Comparison of ENCODE assay signal across 1 cellular context in the genomic region with DNA sequence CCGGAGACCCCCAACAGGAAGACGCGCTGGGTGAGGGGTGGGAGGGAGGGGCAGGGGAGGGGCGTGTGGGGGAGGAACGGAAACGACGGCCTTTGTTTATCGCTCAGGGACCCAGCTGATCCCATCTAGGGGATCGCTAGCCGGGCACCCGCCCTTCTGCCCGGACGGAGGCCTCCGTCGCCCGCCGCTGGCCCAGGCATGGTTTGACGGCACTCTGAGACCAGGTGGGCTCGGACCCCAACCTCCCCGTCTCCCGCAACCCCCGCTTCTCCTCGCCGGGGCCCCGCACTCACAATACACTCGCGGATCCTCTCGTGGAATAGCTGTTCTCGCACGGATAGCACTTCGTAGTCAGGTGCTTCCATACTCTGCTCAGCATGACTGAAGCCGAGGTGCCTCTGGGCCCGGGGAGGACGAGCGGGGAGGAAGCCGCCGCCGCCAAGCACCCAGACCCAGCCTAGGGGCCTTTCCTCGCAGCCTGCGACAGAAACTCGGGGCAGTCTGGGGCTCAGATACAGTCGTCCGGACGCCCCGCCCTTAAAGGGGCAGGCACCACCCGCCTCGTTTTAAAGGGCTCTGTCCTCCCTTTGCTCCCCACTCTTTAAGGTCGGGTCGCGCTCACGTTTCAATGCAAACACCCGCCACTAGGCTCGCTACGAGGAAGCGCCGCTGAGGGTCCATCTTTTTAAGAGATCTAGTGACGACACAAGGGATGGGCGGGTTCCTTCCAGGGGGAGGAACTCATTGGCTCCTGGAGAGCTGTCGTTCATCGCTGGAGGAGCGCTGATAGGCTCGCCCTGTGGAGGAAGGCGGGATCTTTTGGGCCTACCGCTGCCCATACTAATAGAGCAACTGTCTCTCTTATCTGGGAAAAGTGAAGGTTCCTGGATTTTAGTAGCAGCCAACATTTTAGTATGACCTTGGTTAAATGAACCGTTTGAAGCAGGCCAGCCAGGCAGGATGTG.
TF ChIP-seq lines count a peak whose summit lies in the region.

A gene with protein sequence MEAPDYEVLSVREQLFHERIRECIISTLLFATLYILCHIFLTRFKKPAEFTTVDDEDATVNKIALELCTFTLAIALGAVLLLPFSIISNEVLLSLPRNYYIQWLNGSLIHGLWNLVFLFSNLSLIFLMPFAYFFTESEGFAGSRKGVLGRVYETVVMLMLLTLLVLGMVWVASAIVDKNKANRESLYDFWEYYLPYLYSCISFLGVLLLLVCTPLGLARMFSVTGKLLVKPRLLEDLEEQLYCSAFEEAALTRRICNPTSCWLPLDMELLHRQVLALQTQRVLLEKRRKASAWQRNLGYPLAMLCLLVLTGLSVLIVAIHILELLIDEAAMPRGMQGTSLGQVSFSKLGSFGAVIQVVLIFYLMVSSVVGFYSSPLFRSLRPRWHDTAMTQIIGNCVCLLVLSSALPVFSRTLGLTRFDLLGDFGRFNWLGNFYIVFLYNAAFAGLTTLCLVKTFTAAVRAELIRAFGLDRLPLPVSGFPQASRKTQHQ (minus strand): TSS at position 657 of the 965 bp plus-strand sequence. CDS start 292 bp downstream, at position 365.

TF ChIP-seq in HepG2, 621 proteins besides CTCF, POLR2A, EP300 and RAD21 (continued from another document and continues in another):
- TF ChIP-seq, protein P1, sequence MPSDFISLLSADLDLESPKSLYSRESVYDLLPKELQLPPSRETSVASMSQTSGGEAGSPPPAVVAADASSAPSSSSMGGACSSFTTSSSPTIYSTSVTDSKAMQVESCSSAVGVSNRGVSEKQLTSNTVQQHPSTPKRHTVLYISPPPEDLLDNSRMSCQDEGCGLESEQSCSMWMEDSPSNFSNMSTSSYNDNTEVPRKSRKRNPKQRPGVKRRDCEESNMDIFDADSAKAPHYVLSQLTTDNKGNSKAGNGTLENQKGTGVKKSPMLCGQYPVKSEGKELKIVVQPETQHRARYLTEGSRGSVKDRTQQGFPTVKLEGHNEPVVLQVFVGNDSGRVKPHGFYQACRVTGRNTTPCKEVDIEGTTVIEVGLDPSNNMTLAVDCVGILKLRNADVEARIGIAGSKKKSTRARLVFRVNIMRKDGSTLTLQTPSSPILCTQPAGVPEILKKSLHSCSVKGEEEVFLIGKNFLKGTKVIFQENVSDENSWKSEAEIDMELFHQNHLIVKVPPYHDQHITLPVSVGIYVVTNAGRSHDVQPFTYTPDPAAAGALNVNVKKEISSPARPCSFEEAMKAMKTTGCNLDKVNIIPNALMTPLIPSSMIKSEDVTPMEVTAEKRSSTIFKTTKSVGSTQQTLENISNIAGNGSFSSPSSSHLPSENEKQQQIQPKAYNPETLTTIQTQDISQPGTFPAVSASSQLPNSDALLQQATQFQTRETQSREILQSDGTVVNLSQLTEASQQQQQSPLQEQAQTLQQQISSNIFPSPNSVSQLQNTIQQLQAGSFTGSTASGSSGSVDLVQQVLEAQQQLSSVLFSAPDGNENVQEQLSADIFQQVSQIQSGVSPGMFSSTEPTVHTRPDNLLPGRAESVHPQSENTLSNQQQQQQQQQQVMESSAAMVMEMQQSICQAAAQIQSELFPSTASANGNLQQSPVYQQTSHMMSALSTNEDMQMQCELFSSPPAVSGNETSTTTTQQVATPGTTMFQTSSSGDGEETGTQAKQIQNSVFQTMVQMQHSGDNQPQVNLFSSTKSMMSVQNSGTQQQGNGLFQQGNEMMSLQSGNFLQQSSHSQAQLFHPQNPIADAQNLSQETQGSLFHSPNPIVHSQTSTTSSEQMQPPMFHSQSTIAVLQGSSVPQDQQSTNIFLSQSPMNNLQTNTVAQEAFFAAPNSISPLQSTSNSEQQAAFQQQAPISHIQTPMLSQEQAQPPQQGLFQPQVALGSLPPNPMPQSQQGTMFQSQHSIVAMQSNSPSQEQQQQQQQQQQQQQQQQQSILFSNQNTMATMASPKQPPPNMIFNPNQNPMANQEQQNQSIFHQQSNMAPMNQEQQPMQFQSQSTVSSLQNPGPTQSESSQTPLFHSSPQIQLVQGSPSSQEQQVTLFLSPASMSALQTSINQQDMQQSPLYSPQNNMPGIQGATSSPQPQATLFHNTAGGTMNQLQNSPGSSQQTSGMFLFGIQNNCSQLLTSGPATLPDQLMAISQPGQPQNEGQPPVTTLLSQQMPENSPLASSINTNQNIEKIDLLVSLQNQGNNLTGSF (CRISPR knock-in tag; IDR thresholded peaks at IDR 0.05) = no peak
- TF ChIP-seq, protein P2, sequence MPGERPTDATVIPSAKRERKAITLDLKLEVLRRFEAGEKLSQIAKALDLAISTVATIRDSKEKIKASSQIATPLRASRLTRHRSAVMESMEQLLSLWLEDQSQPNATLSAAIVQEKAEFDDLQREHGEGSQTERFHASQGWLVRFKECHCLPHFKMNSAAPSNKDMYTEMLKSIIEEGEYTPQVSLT (CRISPR knock-in tag; IDR thresholded peaks at IDR 0.05; ENCODE audit: borderline replicate concordance, low read depth) = no peak
- TF ChIP-seq RBAK (CRISPR knock-in tag; IDR thresholded peaks at IDR 0.05) = no peak
- TF ChIP-seq, protein P3, sequence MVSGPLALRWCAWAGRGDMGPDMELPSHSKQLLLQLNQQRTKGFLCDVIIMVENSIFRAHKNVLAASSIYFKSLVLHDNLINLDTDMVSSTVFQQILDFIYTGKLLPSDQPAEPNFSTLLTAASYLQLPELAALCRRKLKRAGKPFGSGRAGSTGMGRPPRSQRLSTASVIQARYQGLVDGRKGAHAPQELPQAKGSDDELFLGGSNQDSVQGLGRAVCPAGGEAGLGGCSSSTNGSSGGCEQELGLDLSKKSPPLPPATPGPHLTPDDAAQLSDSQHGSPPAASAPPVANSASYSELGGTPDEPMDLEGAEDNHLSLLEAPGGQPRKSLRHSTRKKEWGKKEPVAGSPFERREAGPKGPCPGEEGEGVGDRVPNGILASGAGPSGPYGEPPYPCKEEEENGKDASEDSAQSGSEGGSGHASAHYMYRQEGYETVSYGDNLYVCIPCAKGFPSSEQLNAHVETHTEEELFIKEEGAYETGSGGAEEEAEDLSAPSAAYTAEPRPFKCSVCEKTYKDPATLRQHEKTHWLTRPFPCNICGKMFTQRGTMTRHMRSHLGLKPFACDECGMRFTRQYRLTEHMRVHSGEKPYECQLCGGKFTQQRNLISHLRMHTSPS (CRISPR knock-in tag; IDR thresholded peaks at IDR 0.05; ENCODE audit: low read depth) = no peak
- TF ChIP-seq ZNF317 (CRISPR knock-in tag; IDR thresholded peaks at IDR 0.05) = peak; percentile 69; the same call in 1 of the 2 replicates
- TF ChIP-seq, protein P4, sequence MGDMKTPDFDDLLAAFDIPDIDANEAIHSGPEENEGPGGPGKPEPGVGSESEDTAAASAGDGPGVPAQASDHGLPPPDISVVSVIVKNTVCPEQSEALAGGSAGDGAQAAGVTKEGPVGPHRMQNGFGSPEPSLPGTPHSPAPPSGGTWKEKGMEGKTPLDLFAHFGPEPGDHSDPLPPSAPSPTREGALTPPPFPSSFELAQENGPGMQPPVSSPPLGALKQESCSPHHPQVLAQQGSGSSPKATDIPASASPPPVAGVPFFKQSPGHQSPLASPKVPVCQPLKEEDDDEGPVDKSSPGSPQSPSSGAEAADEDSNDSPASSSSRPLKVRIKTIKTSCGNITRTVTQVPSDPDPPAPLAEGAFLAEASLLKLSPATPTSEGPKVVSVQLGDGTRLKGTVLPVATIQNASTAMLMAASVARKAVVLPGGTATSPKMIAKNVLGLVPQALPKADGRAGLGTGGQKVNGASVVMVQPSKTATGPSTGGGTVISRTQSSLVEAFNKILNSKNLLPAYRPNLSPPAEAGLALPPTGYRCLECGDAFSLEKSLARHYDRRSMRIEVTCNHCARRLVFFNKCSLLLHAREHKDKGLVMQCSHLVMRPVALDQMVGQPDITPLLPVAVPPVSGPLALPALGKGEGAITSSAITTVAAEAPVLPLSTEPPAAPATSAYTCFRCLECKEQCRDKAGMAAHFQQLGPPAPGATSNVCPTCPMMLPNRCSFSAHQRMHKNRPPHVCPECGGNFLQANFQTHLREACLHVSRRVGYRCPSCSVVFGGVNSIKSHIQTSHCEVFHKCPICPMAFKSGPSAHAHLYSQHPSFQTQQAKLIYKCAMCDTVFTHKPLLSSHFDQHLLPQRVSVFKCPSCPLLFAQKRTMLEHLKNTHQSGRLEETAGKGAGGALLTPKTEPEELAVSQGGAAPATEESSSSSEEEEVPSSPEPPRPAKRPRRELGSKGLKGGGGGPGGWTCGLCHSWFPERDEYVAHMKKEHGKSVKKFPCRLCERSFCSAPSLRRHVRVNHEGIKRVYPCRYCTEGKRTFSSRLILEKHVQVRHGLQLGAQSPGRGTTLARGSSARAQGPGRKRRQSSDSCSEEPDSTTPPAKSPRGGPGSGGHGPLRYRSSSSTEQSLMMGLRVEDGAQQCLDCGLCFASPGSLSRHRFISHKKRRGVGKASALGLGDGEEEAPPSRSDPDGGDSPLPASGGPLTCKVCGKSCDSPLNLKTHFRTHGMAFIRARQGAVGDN (CRISPR knock-in tag; IDR thresholded peaks at IDR 0.05) = peak; percentile 77
- TF ChIP-seq MIXL1 (CRISPR knock-in tag; IDR thresholded peaks at IDR 0.05) = no peak; the same call in 1 of the 2 replicates
- TF ChIP-seq, protein P5, sequence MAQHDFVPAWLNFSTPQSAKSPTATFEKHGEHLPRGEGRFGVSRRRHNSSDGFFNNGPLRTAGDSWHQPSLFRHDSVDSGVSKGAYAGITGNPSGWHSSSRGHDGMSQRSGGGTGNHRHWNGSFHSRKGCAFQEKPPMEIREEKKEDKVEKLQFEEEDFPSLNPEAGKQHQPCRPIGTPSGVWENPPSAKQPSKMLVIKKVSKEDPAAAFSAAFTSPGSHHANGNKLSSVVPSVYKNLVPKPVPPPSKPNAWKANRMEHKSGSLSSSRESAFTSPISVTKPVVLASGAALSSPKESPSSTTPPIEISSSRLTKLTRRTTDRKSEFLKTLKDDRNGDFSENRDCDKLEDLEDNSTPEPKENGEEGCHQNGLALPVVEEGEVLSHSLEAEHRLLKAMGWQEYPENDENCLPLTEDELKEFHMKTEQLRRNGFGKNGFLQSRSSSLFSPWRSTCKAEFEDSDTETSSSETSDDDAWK (CRISPR knock-in tag; IDR thresholded peaks at IDR 0.05) = no peak
- TF ChIP-seq, protein P6, sequence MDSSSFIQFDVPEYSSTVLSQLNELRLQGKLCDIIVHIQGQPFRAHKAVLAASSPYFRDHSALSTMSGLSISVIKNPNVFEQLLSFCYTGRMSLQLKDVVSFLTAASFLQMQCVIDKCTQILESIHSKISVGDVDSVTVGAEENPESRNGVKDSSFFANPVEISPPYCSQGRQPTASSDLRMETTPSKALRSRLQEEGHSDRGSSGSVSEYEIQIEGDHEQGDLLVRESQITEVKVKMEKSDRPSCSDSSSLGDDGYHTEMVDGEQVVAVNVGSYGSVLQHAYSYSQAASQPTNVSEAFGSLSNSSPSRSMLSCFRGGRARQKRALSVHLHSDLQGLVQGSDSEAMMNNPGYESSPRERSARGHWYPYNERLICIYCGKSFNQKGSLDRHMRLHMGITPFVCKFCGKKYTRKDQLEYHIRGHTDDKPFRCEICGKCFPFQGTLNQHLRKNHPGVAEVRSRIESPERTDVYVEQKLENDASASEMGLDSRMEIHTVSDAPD (CRISPR knock-in tag; IDR thresholded peaks at IDR 0.05) = no peak
- TF ChIP-seq, protein P7, sequence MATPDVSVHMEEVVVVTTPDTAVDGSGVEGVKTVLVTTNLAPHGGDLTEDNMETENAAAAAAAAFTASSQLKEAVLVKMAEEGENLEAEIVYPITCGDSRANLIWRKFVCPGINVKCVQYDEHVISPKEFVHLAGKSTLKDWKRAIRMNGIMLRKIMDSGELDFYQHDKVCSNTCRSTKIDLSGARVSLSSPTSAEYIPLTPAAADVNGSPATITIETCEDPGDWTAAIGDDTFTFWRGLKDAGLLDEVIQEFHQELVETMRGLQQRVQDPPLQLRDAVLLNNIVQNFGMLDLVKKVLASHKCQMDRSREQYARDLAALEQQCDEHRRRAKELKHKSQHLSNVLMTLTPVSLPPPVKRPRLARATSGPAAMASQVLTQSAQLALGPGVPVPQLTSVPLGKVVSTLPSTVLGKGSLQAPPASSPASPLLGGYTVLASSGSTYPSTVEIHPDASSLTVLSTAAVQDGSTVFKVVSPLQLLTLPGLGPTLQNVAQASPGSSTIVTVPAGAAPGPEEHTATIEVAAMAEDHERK (CRISPR knock-in tag; IDR thresholded peaks at IDR 0.05; ENCODE audit: low read depth) = no peak
- TF ChIP-seq ZFP36L2 (CRISPR knock-in tag; IDR thresholded peaks at IDR 0.05) = no peak
- TF ChIP-seq MEIS1 (CRISPR knock-in tag; IDR thresholded peaks at IDR 0.05; ENCODE audit: borderline replicate concordance) = peak; percentile 73; the same call in 1 of the 2 replicates
- TF ChIP-seq ARNT (IDR thresholded peaks at IDR 0.05) = no peak
- TF ChIP-seq TOPORS (CRISPR knock-in tag; IDR thresholded peaks at IDR 0.05) = no peak
- TF ChIP-seq, protein P8, sequence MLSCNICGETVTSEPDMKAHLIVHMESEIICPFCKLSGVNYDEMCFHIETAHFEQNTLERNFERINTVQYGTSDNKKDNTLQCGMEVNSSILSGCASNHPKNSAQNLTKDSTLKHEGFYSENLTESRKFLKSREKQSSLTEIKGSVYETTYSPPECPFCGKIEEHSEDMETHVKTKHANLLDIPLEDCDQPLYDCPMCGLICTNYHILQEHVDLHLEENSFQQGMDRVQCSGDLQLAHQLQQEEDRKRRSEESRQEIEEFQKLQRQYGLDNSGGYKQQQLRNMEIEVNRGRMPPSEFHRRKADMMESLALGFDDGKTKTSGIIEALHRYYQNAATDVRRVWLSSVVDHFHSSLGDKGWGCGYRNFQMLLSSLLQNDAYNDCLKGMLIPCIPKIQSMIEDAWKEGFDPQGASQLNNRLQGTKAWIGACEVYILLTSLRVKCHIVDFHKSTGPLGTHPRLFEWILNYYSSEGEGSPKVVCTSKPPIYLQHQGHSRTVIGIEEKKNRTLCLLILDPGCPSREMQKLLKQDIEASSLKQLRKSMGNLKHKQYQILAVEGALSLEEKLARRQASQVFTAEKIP (CRISPR knock-in tag; IDR thresholded peaks at IDR 0.05; ENCODE audit: borderline replicate concordance) = no peak
- no peak for TF ChIP-seq EHMT2 (IDR thresholded peaks at IDR 0.05; ENCODE audit: borderline replicate concordance, low read depth, low read length)
- 0 out of 2 replicates have a peak, but pooled peaks have one; percentile 51 for TF ChIP-seq ZNF558 (CRISPR knock-in tag; IDR thresholded peaks at IDR 0.05; ENCODE audit: borderline replicate concordance)
- TF ChIP-seq ZNF431 (CRISPR knock-in tag; IDR thresholded peaks at IDR 0.05; ENCODE audit: borderline replicate concordance, low read depth) = no peak; the same call in 1 of the 2 replicates
- TF ChIP-seq ZFP82 (CRISPR knock-in tag; IDR thresholded peaks at IDR 0.05; ENCODE audit: borderline replicate concordance) = no peak
- TF ChIP-seq ZBTB7B (CRISPR knock-in tag; IDR thresholded peaks at IDR 0.05) = peak; percentile 9; the same call in 1 of the 2 replicates
- TF ChIP-seq, protein P9, sequence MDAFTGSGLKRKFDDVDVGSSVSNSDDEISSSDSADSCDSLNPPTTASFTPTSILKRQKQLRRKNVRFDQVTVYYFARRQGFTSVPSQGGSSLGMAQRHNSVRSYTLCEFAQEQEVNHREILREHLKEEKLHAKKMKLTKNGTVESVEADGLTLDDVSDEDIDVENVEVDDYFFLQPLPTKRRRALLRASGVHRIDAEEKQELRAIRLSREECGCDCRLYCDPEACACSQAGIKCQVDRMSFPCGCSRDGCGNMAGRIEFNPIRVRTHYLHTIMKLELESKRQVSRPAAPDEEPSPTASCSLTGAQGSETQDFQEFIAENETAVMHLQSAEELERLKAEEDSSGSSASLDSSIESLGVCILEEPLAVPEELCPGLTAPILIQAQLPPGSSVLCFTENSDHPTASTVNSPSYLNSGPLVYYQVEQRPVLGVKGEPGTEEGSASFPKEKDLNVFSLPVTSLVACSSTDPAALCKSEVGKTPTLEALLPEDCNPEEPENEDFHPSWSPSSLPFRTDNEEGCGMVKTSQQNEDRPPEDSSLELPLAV (CRISPR knock-in tag; conservative IDR thresholded peaks at IDR 0.05; ENCODE audit: low read depth) = no peak
